Comparison of ENCODE assay signal across 8 cellular contexts in the genomic region with DNA sequence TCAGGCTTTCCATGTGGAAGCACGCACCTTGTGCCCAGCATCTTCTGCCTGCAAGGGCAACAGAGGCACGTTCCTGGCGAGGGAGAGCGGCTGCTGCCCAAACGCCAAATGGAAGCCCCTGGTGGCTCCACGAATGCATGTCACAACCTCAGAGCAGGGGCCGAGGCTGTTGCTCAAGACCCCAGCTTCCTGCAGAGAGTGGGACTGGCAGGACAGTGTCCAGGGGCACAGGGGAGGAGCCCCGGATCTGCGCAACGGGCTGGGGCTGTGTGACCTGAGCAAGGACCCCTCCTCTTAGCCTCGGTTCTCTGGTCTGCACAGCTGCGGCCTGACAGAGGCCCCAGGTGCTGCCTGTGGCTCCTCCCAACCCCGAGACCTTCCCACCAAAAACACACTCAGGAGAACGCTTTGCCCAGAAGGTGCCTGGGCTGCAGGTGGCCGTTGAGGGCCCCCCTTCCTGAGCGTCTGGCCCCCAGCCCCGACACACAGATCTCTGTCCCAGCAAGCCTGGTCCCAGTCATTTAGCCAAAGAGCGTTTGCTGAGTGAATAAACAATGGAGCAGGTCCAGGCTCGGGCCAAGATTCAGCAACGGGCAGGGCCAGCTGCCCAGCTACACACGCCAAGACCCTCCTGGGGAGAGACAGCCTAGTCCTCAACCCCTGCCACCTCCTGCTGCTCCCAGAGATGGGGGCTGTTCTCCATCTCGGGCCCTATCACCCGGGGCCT. TPM values are rescaled to one million over a fixed set of nuclear protein-coding genes. Genes with fewer than 3 reads are reported as not detected.
DNase-seq lines count a peak whose midpoint lies in the region; ATAC-seq and TF ChIP-seq lines count a peak whose summit lies in the region.

No MANE protein-coding gene starts in this region.

- TF ChIP-seq CTCF in SK-N-SH (IDR thresholded peaks at IDR 0.05) (no peak), fibroblast of mammary gland (conservative IDR thresholded peaks at IDR 0.05; ENCODE audit: control insufficient read depth, insufficient read depth, low read depth, low read length) (no peak), gastrocnemius medialis (IDR thresholded peaks at IDR 0.05 in 4 of 5, conservative IDR thresholded peaks at IDR 0.05 in 1 of 5) (no peak)

- no peaks in the 10 kb centered on the region for H3K9me3 ChIP-seq in HAP-1
- H3K9me3 ChIP-seq in SK-N-SH = no peaks in the 10 kb centered on the region
- no peaks in the 10 kb centered on the region for H3K9me3 ChIP-seq in gastrocnemius medialis

- WGBS in SK-N-SH (ENCODE audit: low lambda C conversion rate) = 57% methylated on average over 12 of the region's 23 CpGs

- peak overlapping the region; percentile 96 for H3K9ac ChIP-seq in SK-N-SH

- H3K4me1 ChIP-seq in HAP-1 (peaks cover 3% of the 10 kb centered on the region; the same call in 1 of the 2 replicates), SK-N-SH (ENCODE audit: control insufficient read depth in 1 of 2, insufficient read depth in 2 of 2, low read depth in 1 of 2, low read length in 1 of 2) (peaks cover 17 to 28% of the 10 kb centered on the region in 2 experiments; a peak in 3 of 4 replicates), gastrocnemius medialis (peaks cover 23 to 27% of the 10 kb centered on the region in 2 donors)

- CTCF ChIA-PET in SK-N-SH (lab: Yijun Ruan, JAX) = interaction anchor here (0.7 to 9.2 kb wide), 11 partner anchors 8 to 232 kb away, joined by 3 to 108 read pairs (median 7); no protein-coding TSS in a partner anchor

- H3K36me3 ChIP-seq in HAP-1 (replicated peaks) = no peaks in the 10 kb centered on the region
- peaks cover 0 to 6% of the 10 kb centered on the region in 2 experiments for H3K36me3 ChIP-seq in SK-N-SH (replicated peaks in 1 of 2; ENCODE audit: control insufficient read depth in 1 of 2, insufficient read depth in 2 of 2, low read length in 1 of 2)
- H3K36me3 ChIP-seq in gastrocnemius medialis = no peaks in the 10 kb centered on the region

- DNase-seq in HAP-1 (ENCODE audit: low spot score in 2 of 2) = no peak
- DNase-seq in SK-N-SH = no peak
- no peak for DNase-seq in fibroblast of mammary gland (ENCODE audit: low read depth)
- no peak for DNase-seq in gastrocnemius medialis
- DNase-seq in NCI-H1694 treated with DMSO at 0.1 percent for 48 hours (lab: John Stamatoyannopoulos, UW) = no peak
- DNase-seq in NCI-H226 = no peak

- no peak for TF ChIP-seq POLR2A in gastrocnemius medialis (IDR thresholded peaks at IDR 0.05)

- peaks cover 19% of the 10 kb centered on the region for H3F3A ChIP-seq in SK-N-SH (replicated peaks; ENCODE audit: insufficient read depth)

- no peaks in the 10 kb centered on the region for H3K9me2 ChIP-seq in SK-N-SH

- in situ Hi-C loops in HAP-1 (cut with MboI; ENCODE audit: low sequenced_read_pairs) = no loop called here
- in situ Hi-C loops in gastrocnemius medialis (cut with MboI; ENCODE audit: low sequenced_read_pairs in 4 of 4) = no loop called here

- peak overlapping the region in 1 of 2 experiments; percentile 96; a peak in 2 of 4 replicates for H3K27ac ChIP-seq in SK-N-SH (ENCODE audit: low read depth in 2 of 2, low read length in 1 of 2)
- H3K27ac ChIP-seq in gastrocnemius medialis = peak overlapping the region in 2 of 4 donors; percentile 73 to 84

- ATAC-seq in gastrocnemius medialis = no peak
- ATAC-seq in HG03025 (IDR thresholded peaks at IDR 0.05; ENCODE audit: low FRiP score, unreplicated experiment) = no peak
- no peak for ATAC-seq in HG02678 (IDR thresholded peaks at IDR 0.05; ENCODE audit: unreplicated experiment)

- H3K27me3 ChIP-seq in HAP-1 (ENCODE audit: low read depth) = no peaks in the 10 kb centered on the region
- H3K27me3 ChIP-seq in SK-N-SH (ENCODE audit: insufficient read depth) = no peaks in the 10 kb centered on the region
- no peaks in the 10 kb centered on the region for H3K27me3 ChIP-seq in gastrocnemius medialis

- H3K4me3 ChIP-seq in HAP-1 (peak overlapping the region; percentile 42), SK-N-SH (ENCODE audit: low read depth in 2 of 2, low read length in 1 of 2) (peak overlapping the region; percentile 78 to 100), fibroblast of mammary gland (ENCODE audit: control insufficient read depth, low read depth, low read length) (peak overlapping the region; percentile 80), gastrocnemius medialis (peak overlapping the region; percentile 58 to 91 (median 68))

- H2AFZ ChIP-seq in SK-N-SH (ENCODE audit: low read depth) = no peak overlapping the region

- no peak for TF ChIP-seq RAD21 in SK-N-SH (IDR thresholded peaks at IDR 0.05; ENCODE audit: low read length)

- TF ChIP-seq EP300 in SK-N-SH (IDR thresholded peaks at IDR 0.05; ENCODE audit: borderline replicate concordance in 1 of 2, low read depth in 1 of 2, low read length in 1 of 2) = no peak

- H4K20me1 ChIP-seq in SK-N-SH (ENCODE audit: insufficient read depth) = peaks cover 52% of the 10 kb centered on the region

- H3K4me2 ChIP-seq in SK-N-SH = peak overlapping the region; percentile 99

- H3K79me2 ChIP-seq in SK-N-SH (ENCODE audit: insufficient read depth) = peaks cover 58% of the 10 kb centered on the region

- POLR2A ChIA-PET in SK-N-SH (lab: Yijun Ruan, JAX) = interaction anchor here (1.8 kb wide), 1 partner anchor 8 kb away, joined by 4 read pairs; no protein-coding TSS in a partner anchor

- intact Hi-C loops in gastrocnemius medialis (cut with DNase I; ENCODE audit: low total_unique reads) = loop anchor here (5.0 kb wide), 1 partner anchor 44 kb away; a partner anchor contains a TSS

TF ChIP-seq in SK-N-SH, 30 proteins besides CTCF, POLR2A, EP300 and RAD21:
- TF ChIP-seq EZH2phosphoT487 (IDR thresholded peaks at IDR 0.05; ENCODE audit: borderline replicate concordance, low read depth) (no peak), RCOR1 (IDR thresholded peaks at IDR 0.05; ENCODE audit: low read length) (no peak), SIN3A (IDR thresholded peaks at IDR 0.05; ENCODE audit: borderline replicate concordance, low read depth, low read length) (no peak), SMC3 (IDR thresholded peaks at IDR 0.05; ENCODE audit: low read depth, low read length) (no peak), NFIC (IDR thresholded peaks at IDR 0.05; ENCODE audit: borderline replicate concordance) (no peak), FOXM1 (IDR thresholded peaks at IDR 0.05; ENCODE audit: low read depth) (no peak), GATA2 (CRISPR knock-in tag; IDR thresholded peaks at IDR 0.05) (no peak), FOXJ3 (CRISPR knock-in tag; IDR thresholded peaks at IDR 0.05) (no peak), MXI1 (IDR thresholded peaks at IDR 0.05; ENCODE audit: low read depth, low read length) (no peak), NRF1 (IDR thresholded peaks at IDR 0.05; ENCODE audit: low read depth, low read length) (no peak), TEAD4 (IDR thresholded peaks at IDR 0.05; ENCODE audit: borderline replicate concordance, insufficient read depth) (no peak), RFX5 (IDR thresholded peaks at IDR 0.05; ENCODE audit: low read length) (no peak), ELF1 (IDR thresholded peaks at IDR 0.05) (no peak), TAF1 (IDR thresholded peaks at IDR 0.05; ENCODE audit: borderline replicate concordance, low read depth, low read length) (no peak), GABPA (IDR thresholded peaks at IDR 0.05; ENCODE audit: low read depth) (no peak), JUND (IDR thresholded peaks at IDR 0.05) (no peak), CHD2 (IDR thresholded peaks at IDR 0.05; ENCODE audit: low read length, partially characterized antibody) (no peak)
- TF ChIP-seq, protein P1, sequence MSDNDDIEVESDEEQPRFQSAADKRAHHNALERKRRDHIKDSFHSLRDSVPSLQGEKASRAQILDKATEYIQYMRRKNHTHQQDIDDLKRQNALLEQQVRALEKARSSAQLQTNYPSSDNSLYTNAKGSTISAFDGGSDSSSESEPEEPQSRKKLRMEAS (IDR thresholded peaks at IDR 0.05; ENCODE audit: low read depth) = no peak
- TF ChIP-seq, protein P2, sequence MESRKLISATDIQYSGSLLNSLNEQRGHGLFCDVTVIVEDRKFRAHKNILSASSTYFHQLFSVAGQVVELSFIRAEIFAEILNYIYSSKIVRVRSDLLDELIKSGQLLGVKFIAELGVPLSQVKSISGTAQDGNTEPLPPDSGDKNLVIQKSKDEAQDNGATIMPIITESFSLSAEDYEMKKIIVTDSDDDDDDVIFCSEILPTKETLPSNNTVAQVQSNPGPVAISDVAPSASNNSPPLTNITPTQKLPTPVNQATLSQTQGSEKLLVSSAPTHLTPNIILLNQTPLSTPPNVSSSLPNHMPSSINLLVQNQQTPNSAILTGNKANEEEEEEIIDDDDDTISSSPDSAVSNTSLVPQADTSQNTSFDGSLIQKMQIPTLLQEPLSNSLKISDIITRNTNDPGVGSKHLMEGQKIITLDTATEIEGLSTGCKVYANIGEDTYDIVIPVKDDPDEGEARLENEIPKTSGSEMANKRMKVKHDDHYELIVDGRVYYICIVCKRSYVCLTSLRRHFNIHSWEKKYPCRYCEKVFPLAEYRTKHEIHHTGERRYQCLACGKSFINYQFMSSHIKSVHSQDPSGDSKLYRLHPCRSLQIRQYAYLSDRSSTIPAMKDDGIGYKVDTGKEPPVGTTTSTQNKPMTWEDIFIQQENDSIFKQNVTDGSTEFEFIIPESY (IDR thresholded peaks at IDR 0.05; ENCODE audit: borderline replicate concordance, low read depth) = no peak
TF ChIP-seq in SK-N-SH: peak in this region for 0.

RNA-seq across cellular contexts. Expression of a gene that starts 1.2 kb away (rescaled TPM):
- 38.8 and 41.2 TPM in 2 replicates for polyA plus RNA-seq in SK-N-SH (2012; rRNA removed)
- polyA plus RNA-seq in SK-N-SH (2012; cell fraction: cytosol; rRNA removed) = 6.9 and 10.4 TPM in 2 replicates
- 329 and 401 TPM in 2 replicates for polyA plus RNA-seq in SK-N-SH (2012; cell fraction: nucleus; rRNA removed)
- 1 to 10 TPM; 1.6 to 4.8 (median 2.4) TPM for total RNA-seq in gastrocnemius medialis

RNA-seq across cellular contexts. Expression of a gene that starts 46.1 kb away (rescaled TPM):
- 35.7 and 48.1 TPM in 2 replicates for polyA plus RNA-seq in SK-N-SH (2012; rRNA removed)
- polyA plus RNA-seq in SK-N-SH (2012; cell fraction: cytosol; rRNA removed) = 12.0 and 22.3 TPM in 2 replicates
- polyA plus RNA-seq in SK-N-SH (2012; cell fraction: nucleus; rRNA removed) = 148 and 184 TPM in 2 replicates
- 100 to 1,000 TPM in 1 of 4 donors, 10 to 100 TPM in 3; 44.3 to 108 (median 78.8) TPM for total RNA-seq in gastrocnemius medialis
